In the genomic region with DNA sequence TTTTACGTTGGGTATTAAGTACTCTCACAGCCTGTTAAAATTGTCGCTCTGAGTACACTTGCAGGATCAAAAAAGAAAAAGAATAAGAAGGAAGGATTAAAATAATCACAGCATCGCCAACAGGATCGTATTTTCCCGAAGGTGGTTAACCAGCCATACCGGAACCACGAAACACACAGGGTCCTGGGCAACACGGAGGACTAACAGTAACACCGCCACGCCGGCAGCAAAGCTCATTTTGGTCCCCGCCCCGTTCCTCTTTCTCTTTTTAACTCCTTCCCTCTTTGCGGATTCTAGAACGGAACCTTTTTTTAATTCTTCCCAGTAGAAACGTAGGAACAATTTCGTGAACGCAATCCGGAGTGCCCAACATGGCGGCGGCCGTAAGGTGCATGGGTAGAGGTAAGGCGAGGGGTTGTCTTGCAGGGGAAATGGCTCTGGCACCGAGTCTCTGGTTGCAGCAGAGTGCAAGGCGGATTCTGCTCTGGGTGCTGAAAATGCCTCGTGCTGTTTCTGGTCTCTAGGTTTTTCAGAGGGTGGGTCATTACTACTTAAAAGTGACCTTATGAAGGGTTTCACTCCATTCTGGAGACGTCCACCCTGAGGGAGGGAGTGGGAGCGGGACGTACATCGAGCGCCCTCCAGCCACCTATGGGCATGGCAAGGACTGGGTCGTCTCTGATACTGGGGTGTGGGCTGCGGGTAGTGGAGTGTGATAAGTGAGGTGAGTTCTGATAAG, we compare ENCODE assay signal across 1 cellular context.
TF ChIP-seq lines count a peak whose summit lies in the region.

A gene (plus strand): TSS at position 353 of the 739 bp plus-strand sequence. CDS start 19 bp downstream, at position 372.

TF ChIP-seq in K562, 482 proteins besides CTCF, POLR2A, EP300 and RAD21 (continued from another document and continues in another):
- TF ChIP-seq, protein P1, sequence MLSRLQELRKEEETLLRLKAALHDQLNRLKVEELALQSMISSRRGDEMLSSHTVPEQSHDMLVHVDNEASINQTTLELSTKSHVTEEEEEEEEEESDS (CRISPR knock-in tag; IDR thresholded peaks at IDR 0.05): no peak
- TF ChIP-seq RBM15 (IDR thresholded peaks at IDR 0.05; ENCODE audit: insufficient read depth, low read length) (no peak), ELF2 (CRISPR knock-in tag; IDR thresholded peaks at IDR 0.05) (peak; percentile 81), SREBF1 (IDR thresholded peaks at IDR 0.05; ENCODE audit: borderline replicate concordance, low read depth, low read length) (no peak), RBBP5 (IDR thresholded peaks at IDR 0.05; ENCODE audit: borderline replicate concordance, insufficient read depth, low read length, poor library complexity, severe bottlenecking) (peak; percentile 61), GATA2 (CRISPR knock-in tag; IDR thresholded peaks at IDR 0.05) (no peak), ELF1 (tag; IDR thresholded peaks at IDR 0.05) (no peak; the same call in none of the 2 replicates), FOXK2 (conservative IDR thresholded peaks at IDR 0.05 in 1 of 2, IDR thresholded peaks at IDR 0.05 in 1 of 2; ENCODE audit: low read depth in 2 of 2) (peak; percentile 88 to 94), ZKSCAN8 (CRISPR knock-in tag; IDR thresholded peaks at IDR 0.05) (0 out of 2 replicates have a peak, but pooled peaks have one; percentile 57), FOXK1 (CRISPR knock-in tag; IDR thresholded peaks at IDR 0.05; ENCODE audit: borderline replicate concordance) (peak; percentile 60; the same call in 1 of the 2 replicates), NCOR1 (IDR thresholded peaks at IDR 0.05) (peak; percentile 53), C11orf30 (IDR thresholded peaks at IDR 0.05; ENCODE audit: low read depth) (peak; percentile 99), HLTF (IDR thresholded peaks at IDR 0.05) (0 out of 2 replicates have a peak, but pooled peaks have one; percentile 30), DIDO1 (tag; IDR thresholded peaks at IDR 0.05; ENCODE audit: low read depth) (peak; percentile 96), POLR3A (IDR thresholded peaks at IDR 0.05; ENCODE audit: borderline replicate concordance, extremely low read depth, insufficient read depth, insufficient read length) (no peak), ZNF79 (CRISPR knock-in tag; IDR thresholded peaks at IDR 0.05; ENCODE audit: low read depth) (no peak), NEUROD1 (IDR thresholded peaks at IDR 0.05; ENCODE audit: borderline replicate concordance, low read depth, low read length, partially characterized antibody) (peak; percentile 87), ZNF445 (CRISPR knock-in tag; IDR thresholded peaks at IDR 0.05; ENCODE audit: low read depth) (no peak), NFATC3 (IDR thresholded peaks at IDR 0.05) (no peak), ZNF316 (IDR thresholded peaks at IDR 0.05) (no peak), FOXJ3 (CRISPR knock-in tag; IDR thresholded peaks at IDR 0.05) (no peak), TCF7 (IDR thresholded peaks at IDR 0.05; ENCODE audit: borderline replicate concordance) (peak; percentile 47; the same call in 1 of the 2 replicates), CHD1 (IDR thresholded peaks at IDR 0.05; ENCODE audit: low read length) (peak; percentile 88), NCOA4 (IDR thresholded peaks at IDR 0.05; ENCODE audit: partially characterized antibody) (no peak), ZBTB1 (CRISPR knock-in tag; IDR thresholded peaks at IDR 0.05; ENCODE audit: borderline replicate concordance, low read depth) (no peak), ELF4 (CRISPR knock-in tag; IDR thresholded peaks at IDR 0.05) (0 out of 2 replicates have a peak, but pooled peaks have one; percentile 20), GABPA (tag; conservative IDR thresholded peaks at IDR 0.05; ENCODE audit: low read depth) (peak; percentile 98), JUND (IDR thresholded peaks at IDR 0.05; ENCODE audit: borderline replicate concordance, low read depth, low read length) (peak; percentile 82), JUND (tag; IDR thresholded peaks at IDR 0.05; ENCODE audit: borderline replicate concordance, low read depth, low read length) (no peak; the same call in 2 of the 3 replicates), PCBP1 (IDR thresholded peaks at IDR 0.05; ENCODE audit: low read depth, low read length, poor library complexity, severe bottlenecking) (no peak), TCFL5 (CRISPR knock-in tag; conservative IDR thresholded peaks at IDR 0.05) (no peak), OTX1 (CRISPR knock-in tag; IDR thresholded peaks at IDR 0.05) (peak; percentile 66), ZNF785 (CRISPR knock-in tag; IDR thresholded peaks at IDR 0.05) (no peak), ZNF444 (CRISPR knock-in tag; IDR thresholded peaks at IDR 0.05) (no peak)
- TF ChIP-seq, protein P2, sequence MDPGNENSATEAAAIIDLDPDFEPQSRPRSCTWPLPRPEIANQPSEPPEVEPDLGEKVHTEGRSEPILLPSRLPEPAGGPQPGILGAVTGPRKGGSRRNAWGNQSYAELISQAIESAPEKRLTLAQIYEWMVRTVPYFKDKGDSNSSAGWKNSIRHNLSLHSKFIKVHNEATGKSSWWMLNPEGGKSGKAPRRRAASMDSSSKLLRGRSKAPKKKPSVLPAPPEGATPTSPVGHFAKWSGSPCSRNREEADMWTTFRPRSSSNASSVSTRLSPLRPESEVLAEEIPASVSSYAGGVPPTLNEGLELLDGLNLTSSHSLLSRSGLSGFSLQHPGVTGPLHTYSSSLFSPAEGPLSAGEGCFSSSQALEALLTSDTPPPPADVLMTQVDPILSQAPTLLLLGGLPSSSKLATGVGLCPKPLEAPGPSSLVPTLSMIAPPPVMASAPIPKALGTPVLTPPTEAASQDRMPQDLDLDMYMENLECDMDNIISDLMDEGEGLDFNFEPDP (CRISPR knock-in tag; IDR thresholded peaks at IDR 0.05): no peak
- TF ChIP-seq, protein P3, sequence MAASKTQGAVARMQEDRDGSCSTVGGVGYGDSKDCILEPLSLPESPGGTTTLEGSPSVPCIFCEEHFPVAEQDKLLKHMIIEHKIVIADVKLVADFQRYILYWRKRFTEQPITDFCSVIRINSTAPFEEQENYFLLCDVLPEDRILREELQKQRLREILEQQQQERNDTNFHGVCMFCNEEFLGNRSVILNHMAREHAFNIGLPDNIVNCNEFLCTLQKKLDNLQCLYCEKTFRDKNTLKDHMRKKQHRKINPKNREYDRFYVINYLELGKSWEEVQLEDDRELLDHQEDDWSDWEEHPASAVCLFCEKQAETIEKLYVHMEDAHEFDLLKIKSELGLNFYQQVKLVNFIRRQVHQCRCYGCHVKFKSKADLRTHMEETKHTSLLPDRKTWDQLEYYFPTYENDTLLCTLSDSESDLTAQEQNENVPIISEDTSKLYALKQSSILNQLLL (CRISPR knock-in tag; IDR thresholded peaks at IDR 0.05; ENCODE audit: borderline replicate concordance): no peak
- TF ChIP-seq, protein P4, sequence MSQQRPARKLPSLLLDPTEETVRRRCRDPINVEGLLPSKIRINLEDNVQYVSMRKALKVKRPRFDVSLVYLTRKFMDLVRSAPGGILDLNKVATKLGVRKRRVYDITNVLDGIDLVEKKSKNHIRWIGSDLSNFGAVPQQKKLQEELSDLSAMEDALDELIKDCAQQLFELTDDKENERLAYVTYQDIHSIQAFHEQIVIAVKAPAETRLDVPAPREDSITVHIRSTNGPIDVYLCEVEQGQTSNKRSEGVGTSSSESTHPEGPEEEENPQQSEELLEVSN (IDR thresholded peaks at IDR 0.05; ENCODE audit: borderline replicate concordance in 1 of 2, extremely low read depth in 1 of 2, insufficient read depth in 1 of 2, insufficient read length in 1 of 2, low read depth in 1 of 2, low read length in 1 of 2, poor library complexity in 1 of 2, severe bottlenecking in 1 of 2): peak in 1 of 2 experiments; percentile 37
- TF ChIP-seq, protein P5, sequence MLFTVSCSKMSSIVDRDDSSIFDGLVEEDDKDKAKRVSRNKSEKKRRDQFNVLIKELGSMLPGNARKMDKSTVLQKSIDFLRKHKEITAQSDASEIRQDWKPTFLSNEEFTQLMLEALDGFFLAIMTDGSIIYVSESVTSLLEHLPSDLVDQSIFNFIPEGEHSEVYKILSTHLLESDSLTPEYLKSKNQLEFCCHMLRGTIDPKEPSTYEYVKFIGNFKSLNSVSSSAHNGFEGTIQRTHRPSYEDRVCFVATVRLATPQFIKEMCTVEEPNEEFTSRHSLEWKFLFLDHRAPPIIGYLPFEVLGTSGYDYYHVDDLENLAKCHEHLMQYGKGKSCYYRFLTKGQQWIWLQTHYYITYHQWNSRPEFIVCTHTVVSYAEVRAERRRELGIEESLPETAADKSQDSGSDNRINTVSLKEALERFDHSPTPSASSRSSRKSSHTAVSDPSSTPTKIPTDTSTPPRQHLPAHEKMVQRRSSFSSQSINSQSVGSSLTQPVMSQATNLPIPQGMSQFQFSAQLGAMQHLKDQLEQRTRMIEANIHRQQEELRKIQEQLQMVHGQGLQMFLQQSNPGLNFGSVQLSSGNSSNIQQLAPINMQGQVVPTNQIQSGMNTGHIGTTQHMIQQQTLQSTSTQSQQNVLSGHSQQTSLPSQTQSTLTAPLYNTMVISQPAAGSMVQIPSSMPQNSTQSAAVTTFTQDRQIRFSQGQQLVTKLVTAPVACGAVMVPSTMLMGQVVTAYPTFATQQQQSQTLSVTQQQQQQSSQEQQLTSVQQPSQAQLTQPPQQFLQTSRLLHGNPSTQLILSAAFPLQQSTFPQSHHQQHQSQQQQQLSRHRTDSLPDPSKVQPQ (CRISPR knock-in tag; IDR thresholded peaks at IDR 0.05; ENCODE audit: borderline replicate concordance): no peak
- TF ChIP-seq, protein P6, sequence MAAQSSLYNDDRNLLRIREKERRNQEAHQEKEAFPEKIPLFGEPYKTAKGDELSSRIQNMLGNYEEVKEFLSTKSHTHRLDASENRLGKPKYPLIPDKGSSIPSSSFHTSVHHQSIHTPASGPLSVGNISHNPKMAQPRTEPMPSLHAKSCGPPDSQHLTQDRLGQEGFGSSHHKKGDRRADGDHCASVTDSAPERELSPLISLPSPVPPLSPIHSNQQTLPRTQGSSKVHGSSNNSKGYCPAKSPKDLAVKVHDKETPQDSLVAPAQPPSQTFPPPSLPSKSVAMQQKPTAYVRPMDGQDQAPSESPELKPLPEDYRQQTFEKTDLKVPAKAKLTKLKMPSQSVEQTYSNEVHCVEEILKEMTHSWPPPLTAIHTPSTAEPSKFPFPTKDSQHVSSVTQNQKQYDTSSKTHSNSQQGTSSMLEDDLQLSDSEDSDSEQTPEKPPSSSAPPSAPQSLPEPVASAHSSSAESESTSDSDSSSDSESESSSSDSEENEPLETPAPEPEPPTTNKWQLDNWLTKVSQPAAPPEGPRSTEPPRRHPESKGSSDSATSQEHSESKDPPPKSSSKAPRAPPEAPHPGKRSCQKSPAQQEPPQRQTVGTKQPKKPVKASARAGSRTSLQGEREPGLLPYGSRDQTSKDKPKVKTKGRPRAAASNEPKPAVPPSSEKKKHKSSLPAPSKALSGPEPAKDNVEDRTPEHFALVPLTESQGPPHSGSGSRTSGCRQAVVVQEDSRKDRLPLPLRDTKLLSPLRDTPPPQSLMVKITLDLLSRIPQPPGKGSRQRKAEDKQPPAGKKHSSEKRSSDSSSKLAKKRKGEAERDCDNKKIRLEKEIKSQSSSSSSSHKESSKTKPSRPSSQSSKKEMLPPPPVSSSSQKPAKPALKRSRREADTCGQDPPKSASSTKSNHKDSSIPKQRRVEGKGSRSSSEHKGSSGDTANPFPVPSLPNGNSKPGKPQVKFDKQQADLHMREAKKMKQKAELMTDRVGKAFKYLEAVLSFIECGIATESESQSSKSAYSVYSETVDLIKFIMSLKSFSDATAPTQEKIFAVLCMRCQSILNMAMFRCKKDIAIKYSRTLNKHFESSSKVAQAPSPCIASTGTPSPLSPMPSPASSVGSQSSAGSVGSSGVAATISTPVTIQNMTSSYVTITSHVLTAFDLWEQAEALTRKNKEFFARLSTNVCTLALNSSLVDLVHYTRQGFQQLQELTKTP (IDR thresholded peaks at IDR 0.05; ENCODE audit: low read depth in 1 of 2, partially characterized antibody in 2 of 2): peak in 1 of 2 experiments; percentile 87
- TF ChIP-seq, protein P7, sequence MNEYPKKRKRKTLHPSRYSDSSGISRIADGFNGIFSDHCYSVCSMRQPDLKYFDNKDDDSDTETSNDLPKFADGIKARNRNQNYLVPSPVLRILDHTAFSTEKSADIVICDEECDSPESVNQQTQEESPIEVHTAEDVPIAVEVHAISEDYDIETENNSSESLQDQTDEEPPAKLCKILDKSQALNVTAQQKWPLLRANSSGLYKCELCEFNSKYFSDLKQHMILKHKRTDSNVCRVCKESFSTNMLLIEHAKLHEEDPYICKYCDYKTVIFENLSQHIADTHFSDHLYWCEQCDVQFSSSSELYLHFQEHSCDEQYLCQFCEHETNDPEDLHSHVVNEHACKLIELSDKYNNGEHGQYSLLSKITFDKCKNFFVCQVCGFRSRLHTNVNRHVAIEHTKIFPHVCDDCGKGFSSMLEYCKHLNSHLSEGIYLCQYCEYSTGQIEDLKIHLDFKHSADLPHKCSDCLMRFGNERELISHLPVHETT (CRISPR knock-in tag; conservative IDR thresholded peaks at IDR 0.05 in 1 of 2, IDR thresholded peaks at IDR 0.05 in 1 of 2): peak in 1 of 2 experiments; percentile 90; a peak in 1 of 4 replicates
- TF ChIP-seq, protein P8, sequence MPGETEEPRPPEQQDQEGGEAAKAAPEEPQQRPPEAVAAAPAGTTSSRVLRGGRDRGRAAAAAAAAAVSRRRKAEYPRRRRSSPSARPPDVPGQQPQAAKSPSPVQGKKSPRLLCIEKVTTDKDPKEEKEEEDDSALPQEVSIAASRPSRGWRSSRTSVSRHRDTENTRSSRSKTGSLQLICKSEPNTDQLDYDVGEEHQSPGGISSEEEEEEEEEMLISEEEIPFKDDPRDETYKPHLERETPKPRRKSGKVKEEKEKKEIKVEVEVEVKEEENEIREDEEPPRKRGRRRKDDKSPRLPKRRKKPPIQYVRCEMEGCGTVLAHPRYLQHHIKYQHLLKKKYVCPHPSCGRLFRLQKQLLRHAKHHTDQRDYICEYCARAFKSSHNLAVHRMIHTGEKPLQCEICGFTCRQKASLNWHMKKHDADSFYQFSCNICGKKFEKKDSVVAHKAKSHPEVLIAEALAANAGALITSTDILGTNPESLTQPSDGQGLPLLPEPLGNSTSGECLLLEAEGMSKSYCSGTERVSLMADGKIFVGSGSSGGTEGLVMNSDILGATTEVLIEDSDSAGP (CRISPR knock-in tag; IDR thresholded peaks at IDR 0.05): no peak
- TF ChIP-seq, protein P9, sequence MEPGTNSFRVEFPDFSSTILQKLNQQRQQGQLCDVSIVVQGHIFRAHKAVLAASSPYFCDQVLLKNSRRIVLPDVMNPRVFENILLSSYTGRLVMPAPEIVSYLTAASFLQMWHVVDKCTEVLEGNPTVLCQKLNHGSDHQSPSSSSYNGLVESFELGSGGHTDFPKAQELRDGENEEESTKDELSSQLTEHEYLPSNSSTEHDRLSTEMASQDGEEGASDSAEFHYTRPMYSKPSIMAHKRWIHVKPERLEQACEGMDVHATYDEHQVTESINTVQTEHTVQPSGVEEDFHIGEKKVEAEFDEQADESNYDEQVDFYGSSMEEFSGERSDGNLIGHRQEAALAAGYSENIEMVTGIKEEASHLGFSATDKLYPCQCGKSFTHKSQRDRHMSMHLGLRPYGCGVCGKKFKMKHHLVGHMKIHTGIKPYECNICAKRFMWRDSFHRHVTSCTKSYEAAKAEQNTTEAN (CRISPR knock-in tag; IDR thresholded peaks at IDR 0.05): no peak
